In the genomic region with DNA sequence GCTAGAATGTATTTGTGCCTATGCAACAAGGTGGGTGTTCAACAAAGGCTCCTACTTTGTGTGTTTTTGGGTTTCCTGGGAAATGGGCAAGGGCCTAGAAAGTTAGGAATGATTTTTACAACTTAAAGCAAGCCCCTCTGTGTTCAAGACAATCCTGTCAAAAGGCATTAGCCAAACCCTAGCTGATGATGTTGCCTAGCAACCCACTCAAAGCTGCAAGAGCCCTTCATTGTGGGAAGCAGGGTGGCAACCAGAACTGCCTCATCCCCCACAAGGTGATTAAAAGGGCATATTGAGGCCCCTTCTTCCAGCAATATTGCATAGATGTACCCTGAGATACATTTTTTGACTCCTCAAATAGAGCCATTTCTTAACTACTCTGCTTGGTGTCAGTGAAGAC, we compare ENCODE assay signal across 1 cellular context.
TF ChIP-seq lines count a peak whose summit lies in the region.

No MANE protein-coding gene starts in this region.

TF ChIP-seq in SK-N-SH treated with all-trans-retinoic acid at 6 μM for 48 hours, 23 proteins besides CTCF, POLR2A, EP300 and RAD21 (continued from another document):
- TF ChIP-seq CREB5 (CRISPR knock-in tag; IDR thresholded peaks at IDR 0.05; ENCODE audit: low read depth) (no peak), PPARA (CRISPR knock-in tag; IDR thresholded peaks at IDR 0.05; ENCODE audit: borderline replicate concordance) (no peak), ISL1 (CRISPR knock-in tag; IDR thresholded peaks at IDR 0.05) (no peak), ZNF565 (CRISPR knock-in tag; conservative IDR thresholded peaks at IDR 0.05; ENCODE audit: low read depth) (no peak), ZFP3 (CRISPR knock-in tag; IDR thresholded peaks at IDR 0.05) (no peak), TCF4 (CRISPR knock-in tag; IDR thresholded peaks at IDR 0.05; ENCODE audit: borderline replicate concordance) (no peak), ZNF70 (CRISPR knock-in tag; IDR thresholded peaks at IDR 0.05) (no peak), OSR1 (CRISPR knock-in tag; IDR thresholded peaks at IDR 0.05) (no peak), ZFP30 (CRISPR knock-in tag; IDR thresholded peaks at IDR 0.05) (no peak), BACH2 (CRISPR knock-in tag; IDR thresholded peaks at IDR 0.05; ENCODE audit: borderline replicate concordance) (no peak), ZC3H10 (CRISPR knock-in tag; IDR thresholded peaks at IDR 0.05) (no peak)
- TF ChIP-seq, protein P1, sequence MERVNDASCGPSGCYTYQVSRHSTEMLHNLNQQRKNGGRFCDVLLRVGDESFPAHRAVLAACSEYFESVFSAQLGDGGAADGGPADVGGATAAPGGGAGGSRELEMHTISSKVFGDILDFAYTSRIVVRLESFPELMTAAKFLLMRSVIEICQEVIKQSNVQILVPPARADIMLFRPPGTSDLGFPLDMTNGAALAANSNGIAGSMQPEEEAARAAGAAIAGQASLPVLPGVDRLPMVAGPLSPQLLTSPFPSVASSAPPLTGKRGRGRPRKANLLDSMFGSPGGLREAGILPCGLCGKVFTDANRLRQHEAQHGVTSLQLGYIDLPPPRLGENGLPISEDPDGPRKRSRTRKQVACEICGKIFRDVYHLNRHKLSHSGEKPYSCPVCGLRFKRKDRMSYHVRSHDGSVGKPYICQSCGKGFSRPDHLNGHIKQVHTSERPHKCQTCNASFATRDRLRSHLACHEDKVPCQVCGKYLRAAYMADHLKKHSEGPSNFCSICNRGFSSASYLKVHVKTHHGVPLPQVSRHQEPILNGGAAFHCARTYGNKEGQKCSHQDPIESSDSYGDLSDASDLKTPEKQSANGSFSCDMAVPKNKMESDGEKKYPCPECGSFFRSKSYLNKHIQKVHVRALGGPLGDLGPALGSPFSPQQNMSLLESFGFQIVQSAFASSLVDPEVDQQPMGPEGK (CRISPR knock-in tag; IDR thresholded peaks at IDR 0.05; ENCODE audit: borderline replicate concordance), result no peak
